In genomic region chr7:113996405-113996804, GRCh38 we compare ENCODE assay signal across 17 cellular contexts.
"Had no signal": no experiment of that assay in that cellular context is flagged by ENCODE, and none has a peak within 500 bp of the region (broad histone marks: within the 10 kb centered on the region; RNA-seq: fewer than 3 reads in every experiment).

No MANE protein-coding gene starts in this region.

- H3K4me1 ChIP-seq: adrenal gland, psoas muscle, right lobe of liver had no signal

- H3K9me3 ChIP-seq: adrenal gland, neutrophil, psoas muscle, right lobe of liver had no signal

- DNase-seq: activated CD4-positive, alpha-beta T cell treated with anti-CD3 and anti-CD28 coated beads, Interleukin-2, amount 50 U/mL, for 4 hours; activated naive CD4-positive, alpha-beta T cell treated with anti-CD3 and anti-CD28 coated beads, Interleukin-2, amount 50 U/mL, for 16 hours; activated T-cell treated with anti-CD3 and anti-CD28 coated beads, Interleukin-2, amount 50 U/mL, for 1 hour; adrenal gland; hypothalamus; immature natural killer cell; left colon; naive B cell; psoas muscle; right lobe of liver; stimulated activated CD4-positive, alpha-beta T cell treated with anti-CD3 and anti-CD28 coated beads, Interleukin-12 subunit alpha, Interleukin-12 subunit beta, amount 100 ng/mL, for 4 hours; stimulated activated naive CD4-positive, alpha-beta T cell; substantia nigra; T-helper 17 cell; trophoblast cell had no signal

- H3K27me3 ChIP-seq: adrenal gland, neutrophil, right lobe of liver had no signal

- H3K27ac ChIP-seq: adrenal gland, neutrophil, psoas muscle, right lobe of liver had no signal

- H3K4me3 ChIP-seq: adrenal gland, lung, psoas muscle, right lobe of liver had no signal

- H3K36me3 ChIP-seq: adrenal gland, neutrophil, right lobe of liver had no signal
